1 cellular context compared by ENCODE assay signal in the genomic region with DNA sequence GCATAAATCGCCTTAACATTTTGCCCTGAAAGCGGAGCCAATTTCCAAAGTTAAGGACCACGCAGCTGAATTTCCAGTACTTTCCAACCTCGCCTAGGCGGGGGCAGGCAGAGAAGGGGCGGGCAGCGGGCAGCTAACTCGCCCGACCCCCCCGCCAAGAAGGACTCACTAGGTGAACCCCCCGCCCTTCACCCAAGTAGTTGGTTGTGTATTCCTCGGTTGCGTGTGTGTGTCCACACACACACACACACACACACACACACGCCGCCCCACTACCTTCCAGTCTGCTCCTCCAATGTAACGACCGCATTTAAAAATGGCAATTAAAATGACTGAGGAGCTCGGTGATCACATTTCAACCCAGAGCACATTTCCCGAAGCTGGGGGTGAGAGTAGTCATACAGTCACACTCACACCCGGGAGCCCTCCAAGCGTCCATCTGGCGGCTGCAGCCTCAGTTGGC.
TF ChIP-seq lines count a peak whose summit lies in the region.

No MANE protein-coding gene starts in this region.

TF ChIP-seq in GM12878, 131 proteins besides CTCF, POLR2A, EP300 and RAD21 (continued from another document):
- TF ChIP-seq, protein P1, sequence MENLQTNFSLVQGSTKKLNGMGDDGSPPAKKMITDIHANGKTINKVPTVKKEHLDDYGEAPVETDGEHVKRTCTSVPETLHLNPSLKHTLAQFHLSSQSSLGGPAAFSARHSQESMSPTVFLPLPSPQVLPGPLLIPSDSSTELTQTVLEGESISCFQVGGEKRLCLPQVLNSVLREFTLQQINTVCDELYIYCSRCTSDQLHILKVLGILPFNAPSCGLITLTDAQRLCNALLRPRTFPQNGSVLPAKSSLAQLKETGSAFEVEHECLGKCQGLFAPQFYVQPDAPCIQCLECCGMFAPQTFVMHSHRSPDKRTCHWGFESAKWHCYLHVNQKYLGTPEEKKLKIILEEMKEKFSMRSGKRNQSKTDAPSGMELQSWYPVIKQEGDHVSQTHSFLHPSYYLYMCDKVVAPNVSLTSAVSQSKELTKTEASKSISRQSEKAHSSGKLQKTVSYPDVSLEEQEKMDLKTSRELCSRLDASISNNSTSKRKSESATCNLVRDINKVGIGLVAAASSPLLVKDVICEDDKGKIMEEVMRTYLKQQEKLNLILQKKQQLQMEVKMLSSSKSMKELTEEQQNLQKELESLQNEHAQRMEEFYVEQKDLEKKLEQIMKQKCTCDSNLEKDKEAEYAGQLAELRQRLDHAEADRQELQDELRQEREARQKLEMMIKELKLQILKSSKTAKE (IDR thresholded peaks at IDR 0.05; ENCODE audit: low read depth, poor library complexity, severe bottlenecking): no peak
TF ChIP-seq in GM12878: peak in this region for 2.
